33 cellular contexts compared by ENCODE assay signal in the genomic region with DNA sequence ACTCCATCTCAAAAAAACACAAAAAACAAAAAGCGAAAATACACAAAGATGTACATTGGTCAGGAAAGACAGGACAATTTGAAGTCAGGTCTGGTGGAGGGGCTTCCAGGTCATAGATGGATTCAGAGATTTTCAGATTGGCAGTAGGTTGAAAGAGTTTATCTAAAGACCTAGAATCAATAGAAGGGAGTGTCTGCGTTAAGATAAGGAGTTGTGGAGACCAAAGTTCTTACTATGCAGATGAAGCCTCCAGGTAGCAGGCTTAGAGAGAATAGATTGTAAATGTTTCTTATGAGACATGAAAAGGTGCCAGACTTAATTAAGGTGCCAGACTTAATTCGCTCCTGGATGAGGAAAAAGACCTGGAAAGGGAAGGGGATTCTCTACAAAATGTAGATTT.
"Had no signal": no experiment of that assay in that cellular context is flagged by ENCODE, and none has a peak within 500 bp of the region (broad histone marks: within the 10 kb centered on the region; RNA-seq: fewer than 3 reads in every experiment).

No MANE protein-coding gene starts in this region.

- ATAC-seq: activated CD4-positive, alpha-beta T cell treated with anti-CD3 and anti-CD28 coated beads for 36 hours; activated CD8-positive, alpha-beta memory T cell treated with anti-CD3 and anti-CD28 coated beads, Interleukin-2, amount 10 ng/mL, durations not matched to agents 7 days and 5 days; activated CD8-positive, alpha-beta T cell treated with anti-CD3 and anti-CD28 coated beads, Interleukin-2, amount 10 ng/mL, durations not matched to agents 7 days and 5 days; activated naive CD4-positive, alpha-beta T cell treated with anti-CD3 and anti-CD28 coated beads, Interleukin-2, amount 50 U/mL, for 72 hours; activated T-cell treated with anti-CD3 and anti-CD28 coated beads, Interleukin-2, amount 50 U/mL, for 72 hours; foreskin keratinocyte; gastrocnemius medialis; heart left ventricle had no signal

- DNase-seq: activated CD4-positive, alpha-beta memory T cell treated with anti-CD3 and anti-CD28 coated beads for 36 hours; activated CD4-positive, alpha-beta T cell treated with anti-CD3 and anti-CD28 coated beads for 36 hours; activated CD4-positive, alpha-beta T cell treated with anti-CD3 and anti-CD28 coated beads, Interleukin-2, amount 10 ng/mL, durations not matched to agents 24 days and 14 days; activated CD4-positive, CD25-positive, alpha-beta regulatory T cell; activated CD4-positive, CD25-positive, alpha-beta regulatory T cell treated with anti-CD3 and anti-CD28 coated beads, Interleukin-2, amount 50 U/mL, for 72 hours; activated CD8-positive, alpha-beta memory T cell treated with anti-CD3 and anti-CD28 coated beads, Interleukin-2, amount 10 ng/mL, durations not matched to agents 7 days and 5 days; activated CD8-positive, alpha-beta memory T cell treated with anti-CD3 and anti-CD28 coated beads, Interleukin-2, amount 50 U/mL, for 48 hours; activated CD8-positive, alpha-beta T cell treated with anti-CD3 and anti-CD28 coated beads, Interleukin-2, amount 10 ng/mL, durations not matched to agents 7 days and 5 days; activated gamma-delta T cell; activated naive CD4-positive, alpha-beta T cell; activated naive CD4-positive, alpha-beta T cell treated with anti-CD3 and anti-CD28 coated beads, Interleukin-2, amount 10 ng/mL, durations not matched to agents 7 days and 5 days; activated T-cell treated with anti-CD3 and anti-CD28 coated beads for 4 hours; activated T-cell treated with anti-CD3 and anti-CD28 coated beads, Interleukin-2, amount 50 U/mL, for 24 hours; activated T-cell treated with anti-CD3 and anti-CD28 coated beads, Interleukin-2, amount 50 U/mL, for 72 hours; amniotic stem cell; anterior cingulate cortex; brain microvascular endothelial cell; dorsolateral prefrontal cortex; effector memory CD4-positive, alpha-beta T cell; erythroblast; gastrocnemius medialis; glutamatergic neuron; heart left ventricle; T-helper 1 cell; T-helper 2 cell had no signal

- H3K27ac Mint-ChIP-seq: activated CD4-positive, alpha-beta memory T cell treated with anti-CD3 and anti-CD28 coated beads for 36 hours; activated CD4-positive, alpha-beta T cell treated with anti-CD3 and anti-CD28 coated beads for 36 hours; activated CD4-positive, alpha-beta T cell treated with anti-CD3 and anti-CD28 coated beads, Interleukin-2, amount 10 ng/mL, durations not matched to agents 24 days and 14 days; activated CD8-positive, alpha-beta memory T cell treated with anti-CD3 and anti-CD28 coated beads, Interleukin-2, amount 10 ng/mL, durations not matched to agents 7 days and 5 days; activated CD8-positive, alpha-beta T cell treated with anti-CD3 and anti-CD28 coated beads, Interleukin-2, amount 10 ng/mL, durations not matched to agents 7 days and 5 days; activated naive CD4-positive, alpha-beta T cell treated with anti-CD3 and anti-CD28 coated beads, Interleukin-2, amount 10 ng/mL, durations not matched to agents 7 days and 5 days; activated T-cell treated with anti-CD3 and anti-CD28 coated beads, Interleukin-2, amount 50 U/mL, for 24 hours; activated T-cell treated with anti-CD3 and anti-CD28 coated beads, Interleukin-2, amount 50 U/mL, for 72 hours; dendritic cell treated with granulocyte-macrophage colony-stimulating factor and Interleukin-4, amounts not matched to agents 40 ng/mL and 50 ng/mL, for 4 days had no signal

- H3K4me1 Mint-ChIP-seq: central memory CD8-positive, alpha-beta T cell had no signal

- H3K9me3 ChIP-seq: esophagus muscularis mucosa, gastrocnemius medialis, heart left ventricle had no signal

- H3K27me3 ChIP-seq: brain microvascular endothelial cell, dorsolateral prefrontal cortex, esophagus muscularis mucosa, foreskin keratinocyte, gastrocnemius medialis, heart left ventricle had no signal

- H3K4me3 ChIP-seq: coronary artery, dorsolateral prefrontal cortex, esophagus muscularis mucosa, gastrocnemius medialis, heart left ventricle had no signal

- H3K4me1 ChIP-seq: esophagus muscularis mucosa, foreskin keratinocyte, gastrocnemius medialis, heart left ventricle had no signal

- H3K36me3 Mint-ChIP-seq: activated CD4-positive, alpha-beta memory T cell treated with anti-CD3 and anti-CD28 coated beads for 36 hours; activated naive CD4-positive, alpha-beta T cell treated with anti-CD3 and anti-CD28 coated beads, Interleukin-2, amount 10 ng/mL, durations not matched to agents 7 days and 5 days had no signal

- H3K27ac ChIP-seq: brain microvascular endothelial cell, coronary artery, dorsolateral prefrontal cortex, esophagus muscularis mucosa, foreskin keratinocyte, gastrocnemius medialis, heart left ventricle had no signal

- H3K4me3 Mint-ChIP-seq: activated CD4-positive, alpha-beta memory T cell treated with anti-CD3 and anti-CD28 coated beads for 36 hours; activated CD4-positive, alpha-beta T cell treated with anti-CD3 and anti-CD28 coated beads for 36 hours; activated CD4-positive, alpha-beta T cell treated with anti-CD3 and anti-CD28 coated beads, Interleukin-2, amount 10 ng/mL, durations not matched to agents 24 days and 14 days; activated CD8-positive, alpha-beta memory T cell treated with anti-CD3 and anti-CD28 coated beads, Interleukin-2, amount 10 ng/mL, durations not matched to agents 7 days and 5 days; activated CD8-positive, alpha-beta T cell treated with anti-CD3 and anti-CD28 coated beads, Interleukin-2, amount 10 ng/mL, durations not matched to agents 7 days and 5 days; activated naive CD4-positive, alpha-beta T cell treated with anti-CD3 and anti-CD28 coated beads, Interleukin-2, amount 10 ng/mL, durations not matched to agents 7 days and 5 days; activated T-cell treated with anti-CD3 and anti-CD28 coated beads, Interleukin-2, amount 50 U/mL, for 24 hours; activated T-cell treated with anti-CD3 and anti-CD28 coated beads, Interleukin-2, amount 50 U/mL, for 72 hours; central memory CD8-positive, alpha-beta T cell; dendritic cell treated with granulocyte-macrophage colony-stimulating factor and Interleukin-4, amounts not matched to agents 40 ng/mL and 50 ng/mL, for 4 days had no signal

- H3K9me3 Mint-ChIP-seq: activated CD4-positive, alpha-beta memory T cell treated with anti-CD3 and anti-CD28 coated beads for 36 hours; activated CD4-positive, alpha-beta T cell treated with anti-CD3 and anti-CD28 coated beads, Interleukin-2, amount 10 ng/mL, durations not matched to agents 24 days and 14 days; activated naive CD4-positive, alpha-beta T cell treated with anti-CD3 and anti-CD28 coated beads, Interleukin-2, amount 10 ng/mL, durations not matched to agents 7 days and 5 days; activated T-cell treated with anti-CD3 and anti-CD28 coated beads, Interleukin-2, amount 50 U/mL, for 24 hours; central memory CD8-positive, alpha-beta T cell; dendritic cell treated with granulocyte-macrophage colony-stimulating factor and Interleukin-4, amounts not matched to agents 40 ng/mL and 50 ng/mL, for 4 days had no signal

- H3K36me3 ChIP-seq: brain microvascular endothelial cell, esophagus muscularis mucosa, gastrocnemius medialis, heart left ventricle had no signal

- FAIRE-seq: astrocyte, bronchial epithelial cell had no signal

- H3K27me3 Mint-ChIP-seq: activated CD4-positive, alpha-beta memory T cell treated with anti-CD3 and anti-CD28 coated beads for 36 hours; activated CD4-positive, alpha-beta T cell treated with anti-CD3 and anti-CD28 coated beads for 36 hours; activated CD4-positive, alpha-beta T cell treated with anti-CD3 and anti-CD28 coated beads, Interleukin-2, amount 10 ng/mL, durations not matched to agents 24 days and 14 days; activated CD8-positive, alpha-beta memory T cell treated with anti-CD3 and anti-CD28 coated beads, Interleukin-2, amount 10 ng/mL, durations not matched to agents 7 days and 5 days; dendritic cell treated with granulocyte-macrophage colony-stimulating factor and Interleukin-4, amounts not matched to agents 40 ng/mL and 50 ng/mL, for 4 days had no signal
